In genomic region chr11:121367434-121367833, GRCh38 we compare ENCODE assay signal across 10 cellular contexts.
DNase-seq lines count a peak whose midpoint lies in the region; ATAC-seq and TF ChIP-seq lines count a peak whose summit lies in the region.
"Had no signal": no experiment of that assay in that cellular context is flagged by ENCODE, and none has a peak within 500 bp of the region (broad histone marks: within the 10 kb centered on the region; RNA-seq: fewer than 3 reads in every experiment).

No MANE protein-coding gene starts in this region.

- H3K4me3 ChIP-seq in neutrophil (ENCODE audit: low read depth in 1 of 2, low read length in 1 of 2): peak overlapping the region in 1 of 2 experiments; percentile 7
- H3K4me3 ChIP-seq: lung had no signal

- no peaks in the 10 kb centered on the region for H3K36me3 Mint-ChIP-seq in activated naive CD4-positive, alpha-beta T cell treated with anti-CD3 and anti-CD28 coated beads, Interleukin-2, amount 50 U/mL, for 24 hours

- H3K9me3 ChIP-seq in neutrophil: no peaks in the 10 kb centered on the region

- H3K36me3 ChIP-seq in neutrophil: no peaks in the 10 kb centered on the region

- peak overlapping the region; percentile 69 for H3K27ac ChIP-seq in neutrophil
- H3K27ac ChIP-seq: C4-2B had no signal

- no peaks in the 10 kb centered on the region for H3K9me3 Mint-ChIP-seq in activated naive CD4-positive, alpha-beta T cell treated with anti-CD3 and anti-CD28 coated beads, Interleukin-2, amount 50 U/mL, for 24 hours

- DNase-seq in NCI-H2171 treated with DMSO at 0.1 percent for 48 hours (lab: John Stamatoyannopoulos, UW): peak; percentile 47
- no peak for DNase-seq in NCI-H2171 (lab: John Stamatoyannopoulos, UW)
- no peak for DNase-seq in GOT3 (lab: John Stamatoyannopoulos, UW)
- no peak for DNase-seq in NCI-H1436 treated with DMSO at 0.1 percent for 48 hours (lab: John Stamatoyannopoulos, UW)

- no peaks in the 10 kb centered on the region for H3K27me3 Mint-ChIP-seq in activated naive CD4-positive, alpha-beta T cell treated with anti-CD3 and anti-CD28 coated beads, Interleukin-2, amount 50 U/mL, for 24 hours

- no peak for TF ChIP-seq CTCF in neutrophil (IDR thresholded peaks at IDR 0.05)

- peak overlapping the region; percentile 83 for H3K27ac Mint-ChIP-seq in activated naive CD4-positive, alpha-beta T cell treated with anti-CD3 and anti-CD28 coated beads, Interleukin-2, amount 50 U/mL, for 24 hours

- peaks cover 13 to 14% of the 10 kb centered on the region in 2 experiments for H3K4me1 ChIP-seq in neutrophil (ENCODE audit: control insufficient read depth in 1 of 2, insufficient read depth in 1 of 2, low read depth in 1 of 2, low read length in 1 of 2)

- H3K4me3 Mint-ChIP-seq in activated naive CD4-positive, alpha-beta T cell treated with anti-CD3 and anti-CD28 coated beads, Interleukin-2, amount 50 U/mL, for 24 hours: peak overlapping the region; percentile 78

- H3K4me1 Mint-ChIP-seq in activated naive CD4-positive, alpha-beta T cell treated with anti-CD3 and anti-CD28 coated beads, Interleukin-2, amount 50 U/mL, for 24 hours: peaks cover 44% of the 10 kb centered on the region

- no peaks in the 10 kb centered on the region for H3K27me3 ChIP-seq in neutrophil

- peak; percentile 92 for ATAC-seq in GM21447 (IDR thresholded peaks at IDR 0.05; ENCODE audit: unreplicated experiment)
- ATAC-seq in HG03575 (IDR thresholded peaks at IDR 0.05; ENCODE audit: extremely low read depth, insufficient number of reproducible peaks, low FRiP score, unreplicated experiment): peak; percentile 82
